17 cellular contexts compared by ENCODE assay signal in the genomic region with DNA sequence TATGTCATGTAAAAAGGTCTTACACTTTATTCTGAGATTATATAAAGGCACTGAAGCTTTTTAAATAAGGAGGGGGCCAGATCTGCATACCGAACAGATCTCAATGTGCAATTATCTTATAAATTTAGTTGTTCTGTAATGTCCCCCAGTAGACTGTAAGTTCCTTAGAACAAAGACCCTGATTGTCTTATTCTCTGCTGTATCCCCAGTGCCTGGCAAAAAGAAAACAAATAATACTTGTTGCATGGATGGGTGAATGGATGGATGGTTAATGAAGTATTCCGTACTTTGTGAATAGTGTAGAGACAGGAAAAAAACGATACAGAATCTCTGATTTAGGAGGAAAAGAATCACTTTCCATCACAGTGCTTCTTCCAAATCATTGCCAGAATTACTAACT.
A peak's percentile ranks its signal among the peaks of the same experiment; 100 is the strongest.
DNase-seq lines count a peak whose midpoint lies in the region; ATAC-seq, FAIRE-seq and TF ChIP-seq lines count a peak whose summit lies in the region.
"Had no signal": no experiment of that assay in that cellular context is flagged by ENCODE, and none has a peak within 500 bp of the region (broad histone marks: within the 10 kb centered on the region; RNA-seq: fewer than 3 reads in every experiment).

No MANE protein-coding gene starts in this region.

- H3K9me3 ChIP-seq in astrocyte (ENCODE audit: insufficient read depth, low read depth, low read length): no peaks in the 10 kb centered on the region
- no peaks in the 10 kb centered on the region for H3K9me3 ChIP-seq in mucosa of descending colon
- H3K9me3 ChIP-seq: HAP-1 had no signal

- H3K4me1 Mint-ChIP-seq in astrocyte (ENCODE audit: low read depth, unreplicated experiment): no peaks in the 10 kb centered on the region

- H3K9ac ChIP-seq in astrocyte (ENCODE audit: low read length): no peak overlapping the region
- H3K9ac ChIP-seq: GM23248 had no signal

- no peaks in the 10 kb centered on the region for H3K9me3 Mint-ChIP-seq in astrocyte (ENCODE audit: unreplicated experiment)
- H3K9me3 Mint-ChIP-seq: CD4-positive, alpha-beta T cell had no signal

- FAIRE-seq in astrocyte (lab: Jason Lieb, UNC): peak; percentile 52
- FAIRE-seq: A204.1, GM12878 had no signal

- H3K79me2 ChIP-seq in astrocyte (ENCODE audit: insufficient read depth, low read length): no peaks in the 10 kb centered on the region

- H4K20me1 ChIP-seq in astrocyte (ENCODE audit: insufficient read depth, low read length): peaks cover 3% of the 10 kb centered on the region

- H3K36me3 Mint-ChIP-seq in astrocyte (ENCODE audit: low read depth, unreplicated experiment): no peaks in the 10 kb centered on the region

- no peak overlapping the region for H3K27ac Mint-ChIP-seq in astrocyte (ENCODE audit: unreplicated experiment)
- H3K27ac Mint-ChIP-seq: CD4-positive, alpha-beta T cell had no signal

- no peaks in the 10 kb centered on the region for H3K27me3 Mint-ChIP-seq in astrocyte (ENCODE audit: low read depth, unreplicated experiment)
- H3K27me3 Mint-ChIP-seq: CD4-positive, alpha-beta T cell had no signal

- no peak overlapping the region for H3K27ac ChIP-seq in astrocyte (ENCODE audit: low read depth, low read length)
- H3K27ac ChIP-seq: C4-2B, GM23248 had no signal

- intact Hi-C loops in Right ventricle myocardium superior (cut with DNase I) (no loop called here), mucosa of descending colon (cut with DNase I, micrococcal nuclease) (no loop called here)

- ATAC-seq in Right ventricle myocardium superior (ENCODE audit: poor library complexity) (no peak), mucosa of descending colon (no peak)
- ATAC-seq: GM12878 had no signal

- no peak for DNase-seq in astrocyte (ENCODE audit: low read depth)
- DNase-seq in globus pallidus (ENCODE audit: low spot score): peak; percentile 59
- peak; percentile 80 for DNase-seq in pons (ENCODE audit: low spot score)
- DNase-seq in NCI-H2029 treated with DMSO at 0.1 percent for 48 hours (lab: John Stamatoyannopoulos, UW): no peak
- no peak for DNase-seq in GDM1 (lab: John Stamatoyannopoulos, UW)
- no peak for DNase-seq in Right ventricle myocardium superior
- no peak for DNase-seq in mucosa of descending colon
- DNase-seq: ACHN; CD4-positive, alpha-beta T cell; DMS153; DMS79; GF-D8; GM23248 had no signal

- H3K36me3 ChIP-seq in astrocyte (ENCODE audit: insufficient read depth, low read length) (peaks cover 2% of the 10 kb centered on the region), mucosa of descending colon (ENCODE audit: low read depth) (no peaks in the 10 kb centered on the region)
- H3K36me3 ChIP-seq: HAP-1 had no signal

- H2AFZ ChIP-seq in astrocyte (ENCODE audit: low read depth, low read length): no peak overlapping the region
- H2AFZ ChIP-seq: GM23248 had no signal

- H3K4me3 Mint-ChIP-seq in astrocyte (ENCODE audit: unreplicated experiment): no peak overlapping the region
- H3K4me3 Mint-ChIP-seq: CD4-positive, alpha-beta T cell had no signal

- no peaks in the 10 kb centered on the region for H3K27me3 ChIP-seq in astrocyte (ENCODE audit: insufficient read depth, low read length)

- H3K4me3 ChIP-seq in astrocyte (ENCODE audit: insufficient read depth, low read depth, low read length) (no peak overlapping the region), mucosa of descending colon (no peak overlapping the region)
- H3K4me3 ChIP-seq: GM12878, GM23248, HAP-1 had no signal

- TF ChIP-seq CTCF in astrocyte (IDR thresholded peaks at IDR 0.05; ENCODE audit: insufficient read depth, low read depth, low read length) (no peak), mucosa of descending colon (IDR thresholded peaks at IDR 0.05) (no peak)

- H3K4me1 ChIP-seq in astrocyte (ENCODE audit: insufficient read depth, low read length): no peaks in the 10 kb centered on the region
- H3K4me1 ChIP-seq in mucosa of descending colon (ENCODE audit: low read depth): no peaks in the 10 kb centered on the region
- H3K4me1 ChIP-seq: HAP-1 had no signal

- H3K4me2 ChIP-seq in astrocyte (ENCODE audit: low read length): no peak overlapping the region

Comparison
In these comparisons a context has a peak if more than half of its experiments do, and no peak if none do; other contexts are left out.
1. DNase-seq: peak in globus pallidus (single experiment) and pons (single experiment); none in astrocyte (single experiment), NCI-H2029 treated with DMSO at 0.1 percent for 48 hours (single experiment), GDM1 (single experiment), Right ventricle myocardium superior (single experiment) and mucosa of descending colon (0 of 3).